ENCODE assay signal across 8 cellular contexts in genomic region chr5:160165137-160166068, GRCh38. TPM values are rescaled to one million over a fixed set of nuclear protein-coding genes. Genes with fewer than 3 reads are reported as not detected.
DNase-seq lines count a peak whose midpoint lies in the region; ATAC-seq and TF ChIP-seq lines count a peak whose summit lies in the region.

No MANE protein-coding gene starts in this region.

- no peak overlapping the region for H3K9ac ChIP-seq in parathyroid adenoma

- no peaks in the 10 kb centered on the region for H3K36me3 ChIP-seq in heart right ventricle
- H3K36me3 ChIP-seq in parathyroid adenoma (ENCODE audit: control insufficient read depth, insufficient read depth, low read length): no peaks in the 10 kb centered on the region
- H3K36me3 ChIP-seq in effector memory CD4-positive, alpha-beta T cell (ENCODE audit: control insufficient read depth, insufficient read depth, low read length): no peaks in the 10 kb centered on the region

- peak overlapping the region; percentile 89 for H2AFZ ChIP-seq in parathyroid adenoma

- H3K4me1 ChIP-seq in heart right ventricle: peaks cover 8 to 44% (median 20%) of the 10 kb centered on the region in 9 donors
- peaks cover 16% of the 10 kb centered on the region for H3K4me1 ChIP-seq in parathyroid adenoma
- no peaks in the 10 kb centered on the region for H3K4me1 ChIP-seq in effector memory CD4-positive, alpha-beta T cell (ENCODE audit: control insufficient read depth, insufficient read depth, low read length, poor library complexity, severe bottlenecking)

- 32 to 36% methylated on average over 15 of the region's 15 CpGs for WGBS in heart right ventricle, 2 donors

- no peak overlapping the region for H3K4me2 ChIP-seq in parathyroid adenoma (ENCODE audit: low read length)

- peak overlapping the region in 1 of 10 donors; percentile 9 for H3K4me3 ChIP-seq in heart right ventricle
- H3K4me3 ChIP-seq in parathyroid adenoma (ENCODE audit: low read depth, low read length): no peak overlapping the region
- no peak overlapping the region for H3K4me3 ChIP-seq in effector memory CD4-positive, alpha-beta T cell (ENCODE audit: insufficient read depth, low read depth, low read length, poor library complexity, severe bottlenecking)

- H3K79me2 ChIP-seq in parathyroid adenoma: no peaks in the 10 kb centered on the region

- intact Hi-C loops in heart right ventricle (cut with DNase I): loop anchor here in 1 of 10 donors (5.0 kb wide), 1 partner anchor 43 kb away; no protein-coding TSS in a partner anchor

- no peak for TF ChIP-seq CTCF in heart right ventricle (IDR thresholded peaks at IDR 0.05)
- TF ChIP-seq CTCF in parathyroid adenoma (IDR thresholded peaks at IDR 0.05): no peak

- peak; percentile 87 for DNase-seq in DMS153 (lab: John Stamatoyannopoulos, UW)
- DNase-seq in NCI-H1694 treated with DMSO at 0.1 percent for 48 hours (lab: John Stamatoyannopoulos, UW): peak; percentile 68
- DNase-seq in amniotic epithelial cell (ENCODE audit: low read depth): peak; percentile 99
- DNase-seq in heart right ventricle: peak; percentile 88 to 90
- DNase-seq in effector memory CD4-positive, alpha-beta T cell: no peak
- no peak for DNase-seq in stimulated activated naive CD4-positive, alpha-beta T cell (lab: John Stamatoyannopoulos, UW)

- H3K27ac ChIP-seq in heart right ventricle (peak overlapping the region; percentile 46 to 87 (median 83)), parathyroid adenoma (peak overlapping the region; percentile 53)
- H3K27ac ChIP-seq in effector memory CD4-positive, alpha-beta T cell (ENCODE audit: insufficient read depth, low read length, poor library complexity, severe bottlenecking): no peak overlapping the region

- ATAC-seq in heart right ventricle (peak; percentile 86 to 93 (median 89)), HG02884 (IDR thresholded peaks at IDR 0.05; ENCODE audit: unreplicated experiment) (no peak)

- H3K9me3 ChIP-seq in heart right ventricle (no peaks in the 10 kb centered on the region), parathyroid adenoma (ENCODE audit: control insufficient read depth, low read length) (no peaks in the 10 kb centered on the region)
- H3K9me3 ChIP-seq in effector memory CD4-positive, alpha-beta T cell (ENCODE audit: control insufficient read depth, low read length): no peaks in the 10 kb centered on the region

- H3K27me3 ChIP-seq in heart right ventricle (no peaks in the 10 kb centered on the region), parathyroid adenoma (ENCODE audit: control insufficient read depth, insufficient read depth, low read length) (no peaks in the 10 kb centered on the region)
- H3K27me3 ChIP-seq in effector memory CD4-positive, alpha-beta T cell (replicated peaks; ENCODE audit: control insufficient read depth, insufficient read depth, low read length, poor library complexity, severe bottlenecking): no peaks in the 10 kb centered on the region

RNA-seq across cellular contexts. Expression of gene PWWP2A, which starts 46.2 kb away (rescaled TPM):
- total RNA-seq in heart right ventricle: 10 to 100 TPM in 9 of 10 donors, 1 to 10 TPM in 1; 8.2 to 14.7 (median 12.4) TPM
- polyA plus RNA-seq in heart right ventricle: 1 to 10 TPM; 4.5 to 9.8 TPM

Comparison
In these comparisons a context has a peak if more than half of its experiments do, and no peak if none do; other contexts are left out.
1. DNase-seq: peak in DMS153 (single experiment), NCI-H1694 treated with DMSO at 0.1 percent for 48 hours (single experiment), amniotic epithelial cell (single experiment) and heart right ventricle (2 of 2); none in effector memory CD4-positive, alpha-beta T cell (0 of 3) and stimulated activated naive CD4-positive, alpha-beta T cell (0 of 6).